7 cellular contexts compared by ENCODE assay signal in genomic region chr3:127589600-127590281, GRCh38. TPM values are rescaled to one million over a fixed set of nuclear protein-coding genes. Genes with fewer than 3 reads are reported as not detected.
DNase-seq lines count a peak whose midpoint lies in the region; ATAC-seq and TF ChIP-seq lines count a peak whose summit lies in the region.

No MANE protein-coding gene starts in this region.

- DNase-seq in erythroblast (lab: John Stamatoyannopoulos, UW) (peak; percentile 56 to 71), NCI-H2107 (lab: John Stamatoyannopoulos, UW) (no peak), SKM-1 treated with dmso at 0.1 percent for 144 hours (lab: John Stamatoyannopoulos, UW; ENCODE audit: unreplicated experiment) (no peak)
- DNase-seq in natural killer cell treated with Interleukin-12 subunit alpha and Interleukin-12 subunit beta and Interleukin-15 and Interleukin-18, amount 100 ng/mL, for 72 hours (ENCODE audit: low spot score): no peak

- H3K27me3 Mint-ChIP-seq in natural killer cell treated with Interleukin-12 subunit alpha and Interleukin-12 subunit beta and Interleukin-15 and Interleukin-18, amount 100 ng/mL, for 72 hours: no peaks in the 10 kb centered on the region

- H3K36me3 Mint-ChIP-seq in natural killer cell treated with Interleukin-12 subunit alpha and Interleukin-12 subunit beta and Interleukin-15 and Interleukin-18, amount 100 ng/mL, for 72 hours: no peaks in the 10 kb centered on the region

- H3K4me1 Mint-ChIP-seq in natural killer cell treated with Interleukin-12 subunit alpha and Interleukin-12 subunit beta and Interleukin-15 and Interleukin-18, amount 100 ng/mL, for 72 hours (ENCODE audit: low read depth in 2 of 2): peaks cover 30 to 32% of the 10 kb centered on the region in 2 donors

- H3K27ac Mint-ChIP-seq in natural killer cell treated with Interleukin-12 subunit alpha and Interleukin-12 subunit beta and Interleukin-15 and Interleukin-18, amount 100 ng/mL, for 72 hours: peak overlapping the region; percentile 35 to 41

- TF ChIP-seq CTCF in VCaP (conservative IDR thresholded peaks at IDR 0.05): no peak

- peak overlapping the region; percentile 93 for H3K4me3 Mint-ChIP-seq in natural killer cell treated with Interleukin-12 subunit alpha and Interleukin-12 subunit beta and Interleukin-15 and Interleukin-18, amount 100 ng/mL, for 72 hours

- H3K9me3 Mint-ChIP-seq in natural killer cell treated with Interleukin-12 subunit alpha and Interleukin-12 subunit beta and Interleukin-15 and Interleukin-18, amount 100 ng/mL, for 72 hours: no peaks in the 10 kb centered on the region

- no peak for TF ChIP-seq POLR2A in erythroblast (IDR thresholded peaks at IDR 0.05; ENCODE audit: low read length)

- peak; percentile 5 for ATAC-seq in GM18517 (IDR thresholded peaks at IDR 0.05; ENCODE audit: unreplicated experiment)
- peak; percentile 2 for ATAC-seq in HG02798 (IDR thresholded peaks at IDR 0.05; ENCODE audit: poor library complexity, unreplicated experiment)
- ATAC-seq in natural killer cell treated with Interleukin-12 subunit alpha and Interleukin-12 subunit beta and Interleukin-15 and Interleukin-18, amount 100 ng/mL, for 72 hours: peak in 1 of 2 donors; percentile 11

- peak overlapping the region; percentile 92 for H3K27ac ChIP-seq in VCaP

RNA-seq across cellular contexts. Expression of gene TPRA1, which starts 0.8 kb away (rescaled TPM):
- 10 to 100 TPM; 29.4 to 54.9 TPM for total RNA-seq in natural killer cell treated with Interleukin-12 subunit alpha and Interleukin-12 subunit beta and Interleukin-15 and Interleukin-18, amount 100 ng/mL, for 72 hours

RNA-seq across cellular contexts. Expression of gene MCM2, which starts 8.5 kb away (rescaled TPM):
- total RNA-seq in natural killer cell treated with Interleukin-12 subunit alpha and Interleukin-12 subunit beta and Interleukin-15 and Interleukin-18, amount 100 ng/mL, for 72 hours: 100 to 1,000 TPM in 1 of 2 donors, 10 to 100 TPM in 1; 99.5 to 202 TPM

RNA-seq across cellular contexts. Expression of gene PODXL2, which starts 39.2 kb away (rescaled TPM):
- total RNA-seq in natural killer cell treated with Interleukin-12 subunit alpha and Interleukin-12 subunit beta and Interleukin-15 and Interleukin-18, amount 100 ng/mL, for 72 hours: 1 to 10 TPM; 3.1 to 3.4 TPM

Comparison
In these comparisons a context has a peak if more than half of its experiments do, and no peak if none do; other contexts are left out.
1. DNase-seq: peak in erythroblast (2 of 2); none in natural killer cell treated with Interleukin-12 subunit alpha and Interleukin-12 subunit beta and Interleukin-15 and Interleukin-18, amount 100 ng/mL, for 72 hours (single experiment), NCI-H2107 (single experiment) and SKM-1 treated with dmso at 0.1 percent for 144 hours (single experiment).